8 cellular contexts compared by ENCODE assay signal in genomic region chr7:107168233-107169119, GRCh38. TPM values are rescaled to one million over a fixed set of nuclear protein-coding genes. Genes with fewer than 3 reads are reported as not detected.
A peak's percentile ranks its signal among the peaks of the same experiment; 100 is the strongest.
DNase-seq lines count a peak whose midpoint lies in the region; ATAC-seq and TF ChIP-seq lines count a peak whose summit lies in the region.

TSS of gene HBP1 (plus strand) at chr7:107169003. CDS start at chr7:107179894, 10,891 bp downstream.

- peak within 1 kb of the TSS; percentile 57 for H3K9ac ChIP-seq in SU-DHL-6 (ENCODE audit: low read length)

- POLR2A ChIA-PET in activated naive CD8-positive, alpha-beta T cell treated with anti-CD3 and anti-CD28 coated beads, Interleukin-2, amount 10 ng/mL, durations not matched to agents 7 days and 5 days (lab: Charles Lee) = interaction anchor here (0.7 to 2.9 kb wide), 18 partner anchors 8 to 1097 kb away, joined by 3 to 19 read pairs (median 4); partner anchors contain the start of genes CBLL1, COG5, DLD and DUS4L

- H3K9me2 ChIP-seq in SU-DHL-6 (replicated peaks; ENCODE audit: insufficient read depth, low read length) = no peaks in the 10 kb centered on the region

- peak within 1 kb of the TSS; percentile 96 for H3K4me3 Mint-ChIP-seq in activated naive CD8-positive, alpha-beta T cell treated with anti-CD3 and anti-CD28 coated beads, Interleukin-2, amount 10 ng/mL, durations not matched to agents 7 days and 5 days
- peak within 1 kb of the TSS; percentile 95 for H3K4me3 Mint-ChIP-seq in glutamatergic neuron (ENCODE audit: unreplicated experiment)

- H3K79me2 ChIP-seq in SU-DHL-6 (ENCODE audit: insufficient read depth, low read length) = peaks cover 17% of the 10 kb centered on the region
- peaks cover 35% of the 10 kb centered on the region for H3K79me2 ChIP-seq in osteoblast (ENCODE audit: insufficient read depth, low read length)

- TF ChIP-seq CTCF in GM10266 (IDR thresholded peaks at IDR 0.05; ENCODE audit: control insufficient read depth, insufficient read depth, low read depth, missing control alignments) (no peak), SU-DHL-6 (IDR thresholded peaks at IDR 0.05; ENCODE audit: insufficient read depth, low read length, poor library complexity, severe bottlenecking) (no peak), glutamatergic neuron (IDR thresholded peaks at IDR 0.05; ENCODE audit: partially characterized antibody, unreplicated experiment) (no peak), osteoblast (IDR thresholded peaks at IDR 0.05; ENCODE audit: extremely low read depth, low read depth, low read length) (no peak), thoracic aorta (IDR thresholded peaks at IDR 0.05) (no peak)

- H3K27me3 ChIP-seq in SU-DHL-6 (ENCODE audit: low read length) (no peaks in the 10 kb centered on the region), osteoblast (ENCODE audit: insufficient read depth, low read length) (no peaks in the 10 kb centered on the region), thoracic aorta (replicated peaks; ENCODE audit: insufficient read depth) (no peaks in the 10 kb centered on the region)

- H3K36me3 Mint-ChIP-seq in activated naive CD8-positive, alpha-beta T cell treated with anti-CD3 and anti-CD28 coated beads, Interleukin-2, amount 10 ng/mL, durations not matched to agents 7 days and 5 days = peaks cover 1% of the 10 kb centered on the region
- no peaks in the 10 kb centered on the region for H3K36me3 Mint-ChIP-seq in glutamatergic neuron (ENCODE audit: unreplicated experiment)

- H3K4me1 Mint-ChIP-seq in activated naive CD8-positive, alpha-beta T cell treated with anti-CD3 and anti-CD28 coated beads, Interleukin-2, amount 10 ng/mL, durations not matched to agents 7 days and 5 days = peaks cover 17% of the 10 kb centered on the region
- H3K4me1 Mint-ChIP-seq in glutamatergic neuron (ENCODE audit: low read depth, unreplicated experiment) = peaks cover 9% of the 10 kb centered on the region

- H4K20me1 ChIP-seq in SU-DHL-6 (ENCODE audit: low read depth, low read length) = no peaks in the 10 kb centered on the region
- peaks cover 25% of the 10 kb centered on the region for H4K20me1 ChIP-seq in osteoblast (ENCODE audit: insufficient read depth, low read length)

- peaks cover 19% of the 10 kb centered on the region for H3F3A ChIP-seq in SU-DHL-6 (ENCODE audit: insufficient read depth)

- peak; percentile 95 for DNase-seq in GM10266 (ENCODE audit: extremely low spot score)
- DNase-seq in NCI-H128 (lab: John Stamatoyannopoulos, UW; ENCODE audit: unreplicated experiment) = peak; percentile 99
- peak; percentile 90 for DNase-seq in activated naive CD8-positive, alpha-beta T cell treated with anti-CD3 and anti-CD28 coated beads, Interleukin-2, amount 10 ng/mL, durations not matched to agents 7 days and 5 days
- peak; percentile 97 for DNase-seq in glutamatergic neuron
- peak; percentile 97 for DNase-seq in osteoblast (ENCODE audit: insufficient read length, low spot score, missing footprints)
- DNase-seq in thoracic aorta (ENCODE audit: low spot score) = peak; percentile 100

- H2AFZ ChIP-seq in SU-DHL-6 (ENCODE audit: low read depth, low read length, severe bottlenecking) = peak within 1 kb of the TSS; percentile 99
- H2AFZ ChIP-seq in osteoblast (ENCODE audit: low read length) = peak within 1 kb of the TSS; percentile 79

- peaks cover 2% of the 10 kb centered on the region for H3K27me3 Mint-ChIP-seq in activated naive CD8-positive, alpha-beta T cell treated with anti-CD3 and anti-CD28 coated beads, Interleukin-2, amount 10 ng/mL, durations not matched to agents 7 days and 5 days
- H3K27me3 Mint-ChIP-seq in glutamatergic neuron (ENCODE audit: unreplicated experiment) = peaks cover 12% of the 10 kb centered on the region

- ATAC-seq in HG02678 (IDR thresholded peaks at IDR 0.05; ENCODE audit: unreplicated experiment) (peak; percentile 88), thoracic aorta (ENCODE audit: insufficient number of reproducible peaks, low FRiP score, low read depth) (peak; percentile 94)
- ATAC-seq in activated naive CD8-positive, alpha-beta T cell treated with anti-CD3 and anti-CD28 coated beads, Interleukin-2, amount 10 ng/mL, durations not matched to agents 7 days and 5 days (ENCODE audit: low read depth) = peak; percentile 89

- H3K9me3 ChIP-seq in SU-DHL-6 (ENCODE audit: insufficient read depth, low read length) (no peaks in the 10 kb centered on the region), osteoblast (ENCODE audit: low read depth, low read length) (no peaks in the 10 kb centered on the region), thoracic aorta (no peaks in the 10 kb centered on the region)

- no peaks in the 10 kb centered on the region for H3K36me3 ChIP-seq in SU-DHL-6 (ENCODE audit: low read length)
- no peaks in the 10 kb centered on the region for H3K36me3 ChIP-seq in osteoblast (ENCODE audit: insufficient read depth, low read length)
- no peaks in the 10 kb centered on the region for H3K36me3 ChIP-seq in thoracic aorta

- H3K27ac ChIP-seq in SU-DHL-6 (ENCODE audit: low read depth, low read length) (peak within 1 kb of the TSS; percentile 81), osteoblast (ENCODE audit: low read depth, low read length) (peak within 1 kb of the TSS; percentile 99), thoracic aorta (peak within 1 kb of the TSS; percentile 93 to 98)

- H3K9me3 Mint-ChIP-seq in activated naive CD8-positive, alpha-beta T cell treated with anti-CD3 and anti-CD28 coated beads, Interleukin-2, amount 10 ng/mL, durations not matched to agents 7 days and 5 days = no peaks in the 10 kb centered on the region
- H3K9me3 Mint-ChIP-seq in glutamatergic neuron (ENCODE audit: unreplicated experiment) = peaks cover 12% of the 10 kb centered on the region

- H3K4me3 ChIP-seq in SU-DHL-6 (ENCODE audit: insufficient read depth, low read length, poor library complexity, severe bottlenecking) = peak within 1 kb of the TSS; percentile 74
- peak within 1 kb of the TSS; percentile 88 for H3K4me3 ChIP-seq in osteoblast (ENCODE audit: insufficient read depth, low read length)
- peak within 1 kb of the TSS; percentile 97 for H3K4me3 ChIP-seq in thoracic aorta

- H3K4me1 ChIP-seq in osteoblast (ENCODE audit: insufficient read depth, low read length) = peaks cover 18% of the 10 kb centered on the region
- H3K4me1 ChIP-seq in thoracic aorta (ENCODE audit: control insufficient read depth in 1 of 2, low read depth in 2 of 2) = peaks cover 21 to 24% of the 10 kb centered on the region in 2 donors

- peak within 1 kb of the TSS; percentile 98 for H3K27ac Mint-ChIP-seq in activated naive CD8-positive, alpha-beta T cell treated with anti-CD3 and anti-CD28 coated beads, Interleukin-2, amount 10 ng/mL, durations not matched to agents 7 days and 5 days
- peak within 1 kb of the TSS; percentile 95 for H3K27ac Mint-ChIP-seq in glutamatergic neuron (ENCODE audit: unreplicated experiment)

- H3K4me2 ChIP-seq in SU-DHL-6 (ENCODE audit: low read depth, low read length, poor library complexity, severe bottlenecking) (peak within 1 kb of the TSS; percentile 73), osteoblast (ENCODE audit: insufficient read depth, low read length) (peak within 1 kb of the TSS; percentile 100)

RNA-seq across cellular contexts. Expression of gene HBP1, which starts in this region (rescaled TPM):
- total RNA-seq in activated naive CD8-positive, alpha-beta T cell treated with anti-CD3 and anti-CD28 coated beads, Interleukin-2, amount 10 ng/mL, durations not matched to agents 7 days and 5 days = 10 to 100 TPM; 56.4 to 58.3 TPM
- 39.7 TPM for total RNA-seq in glutamatergic neuron (ENCODE audit: unreplicated experiment)
- 166 and 175 TPM in 2 replicates for total RNA-seq in osteoblast
- total RNA-seq in thoracic aorta = 100 to 1,000 TPM; 127 to 138 TPM

Comparison
In these comparisons a context has a peak if more than half of its experiments do, and no peak if none do; other contexts are left out.
1. Peak in every context shown above with its lines: DNase-seq, ATAC-seq, H3K4me3 ChIP-seq and H3K27ac ChIP-seq.